Comparison of ENCODE assay signal across 15 cellular contexts in genomic region chr11:62012451-62013265, GRCh38. TPM values are rescaled to one million over a fixed set of nuclear protein-coding genes. Genes with fewer than 3 reads are reported as not detected.
DNase-seq lines count a peak whose midpoint lies in the region; ATAC-seq, FAIRE-seq and TF ChIP-seq lines count a peak whose summit lies in the region.
"Had no signal": no experiment of that assay in that cellular context is flagged by ENCODE, and none has a peak within 500 bp of the region (broad histone marks: within the 10 kb centered on the region; RNA-seq: fewer than 3 reads in every experiment).

No MANE protein-coding gene starts in this region.

- H3K9ac ChIP-seq in fibroblast of lung (ENCODE audit: insufficient read depth, low read length) = no peak overlapping the region
- H3K9ac ChIP-seq: parathyroid adenoma had no signal

- no peak overlapping the region for H2AFZ ChIP-seq in fibroblast of lung (ENCODE audit: low read length)
- H2AFZ ChIP-seq: parathyroid adenoma had no signal

- H3K36me3 ChIP-seq in fibroblast of lung (ENCODE audit: control insufficient read depth, insufficient read depth, low read length) (no peaks in the 10 kb centered on the region), pancreas (no peaks in the 10 kb centered on the region)
- H3K36me3 ChIP-seq: suprapubic skin had no signal

- DNase-seq in EH (ENCODE audit: low read depth) (peak; percentile 83), RPMI7951 (ENCODE audit: low read depth) (peak; percentile 94), fibroblast of lung (ENCODE audit: low read depth in 2 of 2) (peak; percentile 28 to 53), pancreas (no peak), C1 segment of cervical spinal cord (lab: John Stamatoyannopoulos, UW) (no peak), SKM-1 (lab: John Stamatoyannopoulos, UW; ENCODE audit: unreplicated experiment) (no peak)
- DNase-seq: GF-D8; NCI-H1092 treated with DMSO at 0.1 percent for 48 hours; stimulated activated CD4-positive, alpha-beta T cell treated with anti-CD3 and anti-CD28 coated beads, Interleukin-4, amount 100 ng/mL, for 4 hours; T-helper 2 cell had no signal

- H3K27me3 ChIP-seq in fibroblast of lung (ENCODE audit: control insufficient read depth, insufficient read depth, low read length) (no peaks in the 10 kb centered on the region), pancreas (no peaks in the 10 kb centered on the region)
- H3K27me3 ChIP-seq: suprapubic skin had no signal

- no peak overlapping the region for H3K4me3 ChIP-seq in fibroblast of lung (replicated peaks in 1 of 4; ENCODE audit: control extremely low read depth in 1 of 4, insufficient read depth in 1 of 4, low read depth in 3 of 4, low read length in 4 of 4)
- no peak overlapping the region for H3K4me3 ChIP-seq in pancreas
- H3K4me3 ChIP-seq: GM23338, suprapubic skin had no signal

- H3K79me2 ChIP-seq in fibroblast of lung (ENCODE audit: control insufficient read depth, insufficient read depth, low read length) = no peaks in the 10 kb centered on the region
- H3K79me2 ChIP-seq: parathyroid adenoma had no signal

- WGBS in pancreas, 2 donors = 81 to 85% methylated on average over 7 of the region's 7 CpGs

- H3K27ac ChIP-seq in fibroblast of lung (ENCODE audit: insufficient read depth, low read length) = no peak overlapping the region
- no peak overlapping the region for H3K27ac ChIP-seq in pancreas
- H3K27ac ChIP-seq: parathyroid adenoma, suprapubic skin had no signal

- ATAC-seq in pancreas = peak in 3 of 4 donors; percentile 19 to 69 (median 65)
- no peak for ATAC-seq in GM21423 (IDR thresholded peaks at IDR 0.05; ENCODE audit: unreplicated experiment)
- ATAC-seq in HG02642 (IDR thresholded peaks at IDR 0.05; ENCODE audit: poor library complexity, unreplicated experiment) = no peak
- ATAC-seq: GM23338 had no signal

- H3K9me3 ChIP-seq in fibroblast of lung (ENCODE audit: control insufficient read depth, insufficient read depth, low read depth, low read length) (no peaks in the 10 kb centered on the region), pancreas (no peaks in the 10 kb centered on the region)
- H3K9me3 ChIP-seq: suprapubic skin had no signal

- H3K4me1 ChIP-seq in fibroblast of lung (ENCODE audit: control insufficient read depth, extremely low read depth, insufficient read depth, low read length) (no peaks in the 10 kb centered on the region), pancreas (no peaks in the 10 kb centered on the region)
- H3K4me1 ChIP-seq: parathyroid adenoma had no signal

- no peak overlapping the region for H3K4me2 ChIP-seq in fibroblast of lung (ENCODE audit: extremely low read depth, insufficient read depth, low read length)
- H3K4me2 ChIP-seq: GM23338 had no signal

- TF ChIP-seq CTCF in fibroblast of lung (conservative IDR thresholded peaks at IDR 0.05 in 1 of 2, IDR thresholded peaks at IDR 0.05 in 1 of 2; ENCODE audit: low read depth in 1 of 2, low read length in 2 of 2) (no peak), pancreas (IDR thresholded peaks at IDR 0.05) (no peak)

- H4K20me1 ChIP-seq in fibroblast of lung (ENCODE audit: control insufficient read depth, extremely low read depth, insufficient read depth, low read length) = no peaks in the 10 kb centered on the region

- intact Hi-C loops in pancreas (cut with DNase I) = no loop called here

- no peak for FAIRE-seq in pancreas (lab: Jason Lieb, UNC)

RNA-seq across cellular contexts. Expression of gene FTH1, which starts 45.2 kb away (rescaled TPM):
- 726 and 869 TPM in 2 replicates for total RNA-seq in RPMI7951 (2014; rRNA removed; shearing (Covaris generic))
- total RNA-seq in fibroblast of lung = 2,097 and 2,219 TPM in 2 replicates
- 2,789 and 3,749 TPM in 2 replicates for polyA plus RNA-seq in fibroblast of lung
- 6,217 and 7,699 TPM in 2 replicates for polyA plus RNA-seq in fibroblast of lung (2012)
- 2,081 and 2,338 TPM in 2 replicates for polyA minus RNA-seq in fibroblast of lung (ENCODE audit: low replicate concordance)
- total RNA-seq in pancreas = 1,000 to 10,000 TPM; 1,217 to 1,772 (median 1,396) TPM
- 1,000 to 10,000 TPM; 1,114 to 1,632 TPM for polyA plus RNA-seq in pancreas

Comparison
In these comparisons a context has a peak if more than half of its experiments do, and no peak if none do; other contexts are left out.
1. DNase-seq: peak in EH (single experiment), RPMI7951 (single experiment) and fibroblast of lung (2 of 2); none in pancreas (0 of 6), C1 segment of cervical spinal cord (0 of 14) and SKM-1 (single experiment).
2. ATAC-seq: peak in pancreas (3 of 4); none in GM21423 (single experiment) and HG02642 (single experiment).